ENCODE assay signal across 1 cellular context in the genomic region with DNA sequence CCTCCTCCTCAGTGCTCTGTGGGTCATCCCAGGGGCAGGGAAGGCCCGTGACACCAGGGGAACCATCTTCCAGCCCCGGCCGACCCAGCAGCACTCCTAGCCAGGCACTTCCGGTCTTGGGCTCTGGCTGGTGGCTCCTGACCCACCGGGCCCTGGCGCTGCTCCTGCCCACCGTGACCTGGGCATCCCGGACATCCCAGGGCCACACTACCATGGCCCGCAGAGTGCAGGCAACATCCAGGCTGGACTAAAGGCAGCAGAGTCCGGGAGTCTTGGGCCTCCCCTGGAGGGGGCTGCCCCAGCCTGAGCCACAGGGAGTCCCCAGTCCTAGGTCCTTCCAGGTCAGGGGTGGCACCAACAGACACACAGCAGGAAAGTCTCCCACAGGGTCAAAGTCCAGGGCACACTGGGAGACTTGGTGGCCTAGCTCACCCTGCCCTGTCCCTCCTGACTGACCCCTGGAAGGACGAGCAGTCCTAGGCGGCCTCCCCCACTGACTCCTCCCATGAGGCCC.
TF ChIP-seq lines count a peak whose summit lies in the region.

No MANE protein-coding gene starts in this region.

TF ChIP-seq in GM12878, 131 proteins besides CTCF, POLR2A, EP300 and RAD21:
- no peak for TF ChIP-seq ZNF217 (IDR thresholded peaks at IDR 0.05)
- TF ChIP-seq, protein P1, sequence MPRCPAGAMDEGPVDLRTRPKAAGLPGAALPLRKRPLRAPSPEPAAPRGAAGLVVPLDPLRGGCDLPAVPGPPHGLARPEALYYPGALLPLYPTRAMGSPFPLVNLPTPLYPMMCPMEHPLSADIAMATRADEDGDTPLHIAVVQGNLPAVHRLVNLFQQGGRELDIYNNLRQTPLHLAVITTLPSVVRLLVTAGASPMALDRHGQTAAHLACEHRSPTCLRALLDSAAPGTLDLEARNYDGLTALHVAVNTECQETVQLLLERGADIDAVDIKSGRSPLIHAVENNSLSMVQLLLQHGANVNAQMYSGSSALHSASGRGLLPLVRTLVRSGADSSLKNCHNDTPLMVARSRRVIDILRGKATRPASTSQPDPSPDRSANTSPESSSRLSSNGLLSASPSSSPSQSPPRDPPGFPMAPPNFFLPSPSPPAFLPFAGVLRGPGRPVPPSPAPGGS (IDR thresholded peaks at IDR 0.05; ENCODE audit: borderline replicate concordance, insufficient read depth, low read depth, low read length, poor library complexity, severe bottlenecking), result no peak
- TF ChIP-seq, protein P2, sequence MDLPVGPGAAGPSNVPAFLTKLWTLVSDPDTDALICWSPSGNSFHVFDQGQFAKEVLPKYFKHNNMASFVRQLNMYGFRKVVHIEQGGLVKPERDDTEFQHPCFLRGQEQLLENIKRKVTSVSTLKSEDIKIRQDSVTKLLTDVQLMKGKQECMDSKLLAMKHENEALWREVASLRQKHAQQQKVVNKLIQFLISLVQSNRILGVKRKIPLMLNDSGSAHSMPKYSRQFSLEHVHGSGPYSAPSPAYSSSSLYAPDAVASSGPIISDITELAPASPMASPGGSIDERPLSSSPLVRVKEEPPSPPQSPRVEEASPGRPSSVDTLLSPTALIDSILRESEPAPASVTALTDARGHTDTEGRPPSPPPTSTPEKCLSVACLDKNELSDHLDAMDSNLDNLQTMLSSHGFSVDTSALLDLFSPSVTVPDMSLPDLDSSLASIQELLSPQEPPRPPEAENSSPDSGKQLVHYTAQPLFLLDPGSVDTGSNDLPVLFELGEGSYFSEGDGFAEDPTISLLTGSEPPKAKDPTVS (IDR thresholded peaks at IDR 0.05; ENCODE audit: low read depth, low read length), result no peak
- no peak for TF ChIP-seq ZNF622 (IDR thresholded peaks at IDR 0.05)
- TF ChIP-seq, protein P3, sequence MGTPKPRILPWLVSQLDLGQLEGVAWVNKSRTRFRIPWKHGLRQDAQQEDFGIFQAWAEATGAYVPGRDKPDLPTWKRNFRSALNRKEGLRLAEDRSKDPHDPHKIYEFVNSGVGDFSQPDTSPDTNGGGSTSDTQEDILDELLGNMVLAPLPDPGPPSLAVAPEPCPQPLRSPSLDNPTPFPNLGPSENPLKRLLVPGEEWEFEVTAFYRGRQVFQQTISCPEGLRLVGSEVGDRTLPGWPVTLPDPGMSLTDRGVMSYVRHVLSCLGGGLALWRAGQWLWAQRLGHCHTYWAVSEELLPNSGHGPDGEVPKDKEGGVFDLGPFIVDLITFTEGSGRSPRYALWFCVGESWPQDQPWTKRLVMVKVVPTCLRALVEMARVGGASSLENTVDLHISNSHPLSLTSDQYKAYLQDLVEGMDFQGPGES (IDR thresholded peaks at IDR 0.05), result no peak
- TF ChIP-seq, protein P4, sequence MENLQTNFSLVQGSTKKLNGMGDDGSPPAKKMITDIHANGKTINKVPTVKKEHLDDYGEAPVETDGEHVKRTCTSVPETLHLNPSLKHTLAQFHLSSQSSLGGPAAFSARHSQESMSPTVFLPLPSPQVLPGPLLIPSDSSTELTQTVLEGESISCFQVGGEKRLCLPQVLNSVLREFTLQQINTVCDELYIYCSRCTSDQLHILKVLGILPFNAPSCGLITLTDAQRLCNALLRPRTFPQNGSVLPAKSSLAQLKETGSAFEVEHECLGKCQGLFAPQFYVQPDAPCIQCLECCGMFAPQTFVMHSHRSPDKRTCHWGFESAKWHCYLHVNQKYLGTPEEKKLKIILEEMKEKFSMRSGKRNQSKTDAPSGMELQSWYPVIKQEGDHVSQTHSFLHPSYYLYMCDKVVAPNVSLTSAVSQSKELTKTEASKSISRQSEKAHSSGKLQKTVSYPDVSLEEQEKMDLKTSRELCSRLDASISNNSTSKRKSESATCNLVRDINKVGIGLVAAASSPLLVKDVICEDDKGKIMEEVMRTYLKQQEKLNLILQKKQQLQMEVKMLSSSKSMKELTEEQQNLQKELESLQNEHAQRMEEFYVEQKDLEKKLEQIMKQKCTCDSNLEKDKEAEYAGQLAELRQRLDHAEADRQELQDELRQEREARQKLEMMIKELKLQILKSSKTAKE (IDR thresholded peaks at IDR 0.05; ENCODE audit: low read depth, poor library complexity, severe bottlenecking), result no peak
- TF ChIP-seq CBX3 (IDR thresholded peaks at IDR 0.05; ENCODE audit: borderline replicate concordance, low read depth), result no peak
- no peak for TF ChIP-seq TCF7 (IDR thresholded peaks at IDR 0.05; ENCODE audit: borderline replicate concordance)
- TF ChIP-seq, protein P5, sequence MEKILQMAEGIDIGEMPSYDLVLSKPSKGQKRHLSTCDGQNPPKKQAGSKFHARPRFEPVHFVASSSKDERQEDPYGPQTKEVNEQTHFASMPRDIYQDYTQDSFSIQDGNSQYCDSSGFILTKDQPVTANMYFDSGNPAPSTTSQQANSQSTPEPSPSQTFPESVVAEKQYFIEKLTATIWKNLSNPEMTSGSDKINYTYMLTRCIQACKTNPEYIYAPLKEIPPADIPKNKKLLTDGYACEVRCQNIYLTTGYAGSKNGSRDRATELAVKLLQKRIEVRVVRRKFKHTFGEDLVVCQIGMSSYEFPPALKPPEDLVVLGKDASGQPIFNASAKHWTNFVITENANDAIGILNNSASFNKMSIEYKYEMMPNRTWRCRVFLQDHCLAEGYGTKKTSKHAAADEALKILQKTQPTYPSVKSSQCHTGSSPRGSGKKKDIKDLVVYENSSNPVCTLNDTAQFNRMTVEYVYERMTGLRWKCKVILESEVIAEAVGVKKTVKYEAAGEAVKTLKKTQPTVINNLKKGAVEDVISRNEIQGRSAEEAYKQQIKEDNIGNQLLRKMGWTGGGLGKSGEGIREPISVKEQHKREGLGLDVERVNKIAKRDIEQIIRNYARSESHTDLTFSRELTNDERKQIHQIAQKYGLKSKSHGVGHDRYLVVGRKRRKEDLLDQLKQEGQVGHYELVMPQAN (conservative IDR thresholded peaks at IDR 0.05), result no peak
- TF ChIP-seq MXI1 (IDR thresholded peaks at IDR 0.05; ENCODE audit: low read depth, low read length), result no peak
- no peak for TF ChIP-seq STAT3 (IDR thresholded peaks at IDR 0.05; ENCODE audit: low read depth, low read length)
- no peak for TF ChIP-seq SMAD1 (IDR thresholded peaks at IDR 0.05; ENCODE audit: low read depth, partially characterized antibody)
- TF ChIP-seq PAX5 (IDR thresholded peaks at IDR 0.05; ENCODE audit: borderline replicate concordance, low read depth, low read length), result no peak
- no peak for TF ChIP-seq NBN (IDR thresholded peaks at IDR 0.05)
- TF ChIP-seq, protein P6, sequence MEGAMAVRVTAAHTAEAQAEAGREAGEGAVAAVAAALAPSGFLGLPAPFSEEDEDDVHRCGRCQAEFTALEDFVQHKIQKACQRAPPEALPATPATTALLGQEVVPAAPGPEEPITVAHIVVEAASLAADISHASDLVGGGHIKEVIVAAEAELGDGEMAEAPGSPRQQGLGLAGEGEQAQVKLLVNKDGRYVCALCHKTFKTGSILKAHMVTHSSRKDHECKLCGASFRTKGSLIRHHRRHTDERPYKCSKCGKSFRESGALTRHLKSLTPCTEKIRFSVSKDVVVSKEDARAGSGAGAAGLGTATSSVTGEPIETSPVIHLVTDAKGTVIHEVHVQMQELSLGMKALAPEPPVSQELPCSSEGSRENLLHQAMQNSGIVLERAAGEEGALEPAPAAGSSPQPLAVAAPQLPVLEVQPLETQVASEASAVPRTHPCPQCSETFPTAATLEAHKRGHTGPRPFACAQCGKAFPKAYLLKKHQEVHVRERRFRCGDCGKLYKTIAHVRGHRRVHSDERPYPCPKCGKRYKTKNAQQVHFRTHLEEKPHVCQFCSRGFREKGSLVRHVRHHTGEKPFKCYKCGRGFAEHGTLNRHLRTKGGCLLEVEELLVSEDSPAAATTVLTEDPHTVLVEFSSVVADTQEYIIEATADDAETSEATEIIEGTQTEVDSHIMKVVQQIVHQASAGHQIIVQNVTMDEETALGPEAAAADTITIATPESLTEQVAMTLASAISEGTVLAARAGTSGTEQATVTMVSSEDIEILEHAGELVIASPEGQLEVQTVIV (IDR thresholded peaks at IDR 0.05; ENCODE audit: borderline replicate concordance, partially characterized antibody), result no peak
